In the genomic region with DNA sequence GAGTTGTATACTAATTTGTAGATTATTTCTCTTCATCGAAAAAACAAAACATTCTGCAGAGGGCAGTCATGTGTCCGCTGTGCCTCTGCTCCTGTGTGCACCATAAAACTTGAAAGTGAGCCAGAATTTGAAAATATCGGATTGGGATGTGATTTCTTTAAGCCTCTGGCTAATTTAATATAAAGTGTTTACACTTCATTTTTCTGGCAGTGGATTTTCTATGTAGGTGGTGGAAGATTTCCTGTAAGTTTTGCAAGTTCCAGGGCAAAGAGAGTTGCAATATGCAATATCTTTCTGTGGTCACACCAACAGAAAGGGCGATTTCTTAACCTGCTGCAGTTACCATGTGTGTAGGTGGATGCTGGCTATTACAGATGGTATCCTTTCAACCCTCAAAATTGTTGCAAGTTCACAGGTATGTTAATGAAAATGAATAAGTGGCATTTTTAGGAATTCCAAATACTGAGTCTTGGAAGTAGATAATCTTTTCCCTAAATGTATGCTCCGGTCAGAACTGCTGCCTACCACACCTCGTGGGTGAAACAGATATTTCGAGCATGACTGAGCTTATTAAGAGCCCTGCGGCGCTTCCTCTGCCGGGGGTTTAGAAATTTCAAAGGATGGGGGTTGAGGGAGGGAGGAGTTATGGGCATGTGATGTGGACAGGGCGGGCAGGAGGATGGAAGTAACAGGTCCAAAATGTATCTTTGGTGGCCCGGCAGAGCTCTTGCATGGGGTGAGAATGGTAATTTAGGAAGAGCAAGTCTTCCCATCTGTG, we compare ENCODE assay signal across 8 cellular contexts.
A peak's percentile ranks its signal among the peaks of the same experiment; 100 is the strongest.
DNase-seq lines count a peak whose midpoint lies in the region; ATAC-seq, FAIRE-seq and TF ChIP-seq lines count a peak whose summit lies in the region.

No MANE protein-coding gene starts in this region.

- H3K27ac ChIP-seq in Peyer's patch = no peak overlapping the region

- peaks cover 4% of the 10 kb centered on the region for H3K9me3 Mint-ChIP-seq in activated naive CD8-positive, alpha-beta T cell treated with anti-CD3 and anti-CD28 coated beads, Interleukin-2, amount 50 U/mL, for 24 hours

- ATAC-seq in activated naive CD8-positive, alpha-beta T cell treated with anti-CD3 and anti-CD28 coated beads, Interleukin-2, amount 50 U/mL, for 24 hours = no peak
- no peak for ATAC-seq in HG03521 (IDR thresholded peaks at IDR 0.05; ENCODE audit: unreplicated experiment)

- H3K4me1 Mint-ChIP-seq in activated naive CD8-positive, alpha-beta T cell treated with anti-CD3 and anti-CD28 coated beads, Interleukin-2, amount 50 U/mL, for 24 hours = peaks cover 22% of the 10 kb centered on the region

- H3K27me3 Mint-ChIP-seq in activated naive CD8-positive, alpha-beta T cell treated with anti-CD3 and anti-CD28 coated beads, Interleukin-2, amount 50 U/mL, for 24 hours = no peaks in the 10 kb centered on the region

- H3K36me3 ChIP-seq in Peyer's patch = no peaks in the 10 kb centered on the region

- no peaks in the 10 kb centered on the region for H3K27me3 ChIP-seq in mononuclear cell (ENCODE audit: insufficient read depth, low read length)
- no peaks in the 10 kb centered on the region for H3K27me3 ChIP-seq in Peyer's patch

- TF ChIP-seq POLR2A in GM12891 (IDR thresholded peaks at IDR 0.05; ENCODE audit: low read depth, low read length) = no peak
- no peak for TF ChIP-seq POLR2A in Peyer's patch (IDR thresholded peaks at IDR 0.05)

- peaks cover 52% of the 10 kb centered on the region for H3K4me1 ChIP-seq in mononuclear cell (ENCODE audit: insufficient read depth, low read length)
- H3K4me1 ChIP-seq in Peyer's patch = peaks cover 0 to 24% (median 0%) of the 10 kb centered on the region in 4 donors

- DNase-seq in GM12891 (ENCODE audit: insufficient read length, low spot score) (no peak), HT1080 (ENCODE audit: low read depth) (peak; percentile 88), NCI-H1048 (lab: John Stamatoyannopoulos, UW) (no peak), NCI-H146 (lab: John Stamatoyannopoulos, UW) (no peak), Peyer's patch (no peak)
- DNase-seq in activated naive CD8-positive, alpha-beta T cell treated with anti-CD3 and anti-CD28 coated beads, Interleukin-2, amount 50 U/mL, for 24 hours = no peak

- H3K9me3 ChIP-seq in mononuclear cell (ENCODE audit: low read depth, low read length) (no peaks in the 10 kb centered on the region), Peyer's patch (no peaks in the 10 kb centered on the region)

- H3K4me3 ChIP-seq in mononuclear cell (ENCODE audit: low read length) = peak overlapping the region; percentile 7
- no peak overlapping the region for H3K4me3 ChIP-seq in Peyer's patch

- H3K27ac Mint-ChIP-seq in activated naive CD8-positive, alpha-beta T cell treated with anti-CD3 and anti-CD28 coated beads, Interleukin-2, amount 50 U/mL, for 24 hours = peak overlapping the region; percentile 33

- no peaks in the 10 kb centered on the region for H3K36me3 Mint-ChIP-seq in activated naive CD8-positive, alpha-beta T cell treated with anti-CD3 and anti-CD28 coated beads, Interleukin-2, amount 50 U/mL, for 24 hours (ENCODE audit: low read depth)

- no peak overlapping the region for H3K4me3 Mint-ChIP-seq in activated naive CD8-positive, alpha-beta T cell treated with anti-CD3 and anti-CD28 coated beads, Interleukin-2, amount 50 U/mL, for 24 hours

- no peak for TF ChIP-seq CTCF in Peyer's patch (IDR thresholded peaks at IDR 0.05)

- peak; percentile 63 for FAIRE-seq in GM12891 (lab: Jason Lieb, UNC)

TF ChIP-seq in GM12891, 5 proteins besides CTCF, POLR2A, EP300 and RAD21:
- TF ChIP-seq POU2F2 (IDR thresholded peaks at IDR 0.05; ENCODE audit: low read depth, low read length) = no peak
- no peak for TF ChIP-seq POLR2AphosphoS5 (IDR thresholded peaks at IDR 0.05; ENCODE audit: low read depth, low read length)
- TF ChIP-seq TAF1 (IDR thresholded peaks at IDR 0.05; ENCODE audit: low read depth, low read length) = no peak
- TF ChIP-seq PAX5 (IDR thresholded peaks at IDR 0.05; ENCODE audit: insufficient read depth, low read length, severe bottlenecking) = no peak
- TF ChIP-seq SPI1 (IDR thresholded peaks at IDR 0.05; ENCODE audit: low read depth, low read length) = no peak
TF ChIP-seq in GM12891: peak in this region for 0.
